8 cellular contexts compared by ENCODE assay signal in the genomic region with DNA sequence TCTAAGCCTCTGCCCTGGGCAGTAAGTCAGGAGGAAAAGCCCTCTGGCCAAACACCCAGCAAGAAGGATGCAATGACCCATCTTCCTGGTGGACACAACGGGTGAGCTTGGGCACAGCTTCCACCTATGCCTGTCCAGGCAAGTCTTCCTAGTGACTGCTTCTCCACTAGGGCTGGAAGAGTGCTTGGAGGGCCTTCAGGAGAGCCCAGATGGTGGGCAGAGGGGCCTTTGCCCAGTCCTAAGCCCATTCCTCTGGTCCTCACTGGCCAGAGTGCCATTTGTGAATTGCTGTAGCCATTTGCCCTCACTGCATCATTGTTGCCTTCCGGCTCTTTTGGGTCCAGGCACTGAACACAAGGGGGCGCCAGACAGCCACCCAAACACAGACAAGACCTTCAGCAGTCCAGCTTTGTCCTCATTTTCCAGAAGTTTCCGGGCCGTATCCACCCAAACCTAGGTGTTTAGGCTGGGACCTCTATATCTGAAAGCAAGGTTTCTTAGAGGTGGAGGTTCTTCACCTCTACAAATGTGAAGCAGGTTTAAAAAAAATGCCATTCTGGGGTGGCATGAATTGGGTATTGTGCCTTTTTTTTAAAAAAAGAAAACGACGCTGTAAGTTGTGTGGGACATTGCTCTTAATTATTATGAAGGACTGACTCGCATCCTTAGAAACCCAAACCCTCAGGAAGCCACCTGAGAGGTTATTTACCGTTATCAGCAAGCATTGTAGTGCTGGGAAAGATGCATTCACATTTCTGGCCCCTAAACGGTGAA. TPM values are rescaled to one million over a fixed set of nuclear protein-coding genes. Genes with fewer than 3 reads are reported as not detected.
DNase-seq lines count a peak whose midpoint lies in the region; ATAC-seq, FAIRE-seq and TF ChIP-seq lines count a peak whose summit lies in the region.

No MANE protein-coding gene starts in this region.

- ATAC-seq in pancreas: peak; percentile 84 to 97 (median 92)

- TF ChIP-seq CTCF in pancreas (IDR thresholded peaks at IDR 0.05): peak; percentile 78 to 92 (median 88)
- TF ChIP-seq CTCF in tibial artery (IDR thresholded peaks at IDR 0.05): peak; percentile 87 to 90

- H3K27me3 ChIP-seq in SJSA1 (replicated peaks): no peaks in the 10 kb centered on the region
- no peaks in the 10 kb centered on the region for H3K27me3 ChIP-seq in pancreas
- peaks cover 0 to 2% of the 10 kb centered on the region in 2 donors for H3K27me3 ChIP-seq in tibial artery

- H3K36me3 ChIP-seq in SJSA1 (no peaks in the 10 kb centered on the region), pancreas (no peaks in the 10 kb centered on the region), tibial artery (no peaks in the 10 kb centered on the region)

- no peaks in the 10 kb centered on the region for H3K9me3 ChIP-seq in SJSA1 (replicated peaks)
- H3K9me3 ChIP-seq in pancreas: no peaks in the 10 kb centered on the region
- H3K9me3 ChIP-seq in tibial artery: no peaks in the 10 kb centered on the region

- DNase-seq in activated gamma-delta T cell treated with Interleukin-2 at 50 U/mL for 16 hours (peak; percentile 77), activated gamma-delta T cell (lab: John Stamatoyannopoulos, UW) (no peak), Kasumi-1 (lab: John Stamatoyannopoulos, UW) (peak; percentile 55 to 72), SJSA1 (ENCODE audit: low read depth in 1 of 2, low spot score in 2 of 2) (peak; percentile 81 to 82), germinal center (ENCODE audit: low spot score) (peak; percentile 73), pancreas (peak; percentile 61 to 85 (median 80)), tibial artery (peak; percentile 83 to 87)
- peak; percentile 77 for DNase-seq in activated naive CD4-positive, alpha-beta T cell treated with Interleukin-2 at 50 U/mL for 16 hours

- WGBS in pancreas, 2 donors: 28 to 37% methylated on average over 10 of the region's 10 CpGs

- H3K4me1 ChIP-seq in SJSA1 (replicated peaks) (peaks cover 25% of the 10 kb centered on the region), pancreas (peaks cover 0 to 3% (median 0%) of the 10 kb centered on the region in 3 donors), tibial artery (no peaks in the 10 kb centered on the region)

- H3K27ac ChIP-seq in SJSA1 (peak overlapping the region; percentile 20; the same call in 1 of the 2 replicates), pancreas (no peak overlapping the region), tibial artery (no peak overlapping the region)

- no peak for FAIRE-seq in pancreas (lab: Jason Lieb, UNC)

- H3K4me3 ChIP-seq in SJSA1 (no peak overlapping the region), pancreas (no peak overlapping the region), tibial artery (no peak overlapping the region)

- intact Hi-C loops in pancreas (cut with DNase I) (loop anchor here in 1 of 3 donors (2.0 kb wide), 1 partner anchor 122 kb away; no protein-coding TSS in a partner anchor), tibial artery (cut with DNase I; ENCODE audit: low total_unique reads) (loop anchor here (2.0 kb wide), 1 partner anchor 124 kb away; no protein-coding TSS in a partner anchor)

RNA-seq across cellular contexts. Expression of a gene that starts 29.5 kb away (rescaled TPM):
- total RNA-seq in SJSA1 (2014; rRNA removed; shearing (Covaris generic)): not detected in 2 replicates
- total RNA-seq in pancreas: under 1 TPM in 4 of 6 donors, not detected in 2; 0.28 to 1.00 (median 0.55) TPM
- 1 to 10 TPM in 1 of 2 donors, under 1 TPM in 1; 0.23 to 1.1 TPM for polyA plus RNA-seq in pancreas
